Comparison of ENCODE assay signal across 19 cellular contexts in the genomic region with DNA sequence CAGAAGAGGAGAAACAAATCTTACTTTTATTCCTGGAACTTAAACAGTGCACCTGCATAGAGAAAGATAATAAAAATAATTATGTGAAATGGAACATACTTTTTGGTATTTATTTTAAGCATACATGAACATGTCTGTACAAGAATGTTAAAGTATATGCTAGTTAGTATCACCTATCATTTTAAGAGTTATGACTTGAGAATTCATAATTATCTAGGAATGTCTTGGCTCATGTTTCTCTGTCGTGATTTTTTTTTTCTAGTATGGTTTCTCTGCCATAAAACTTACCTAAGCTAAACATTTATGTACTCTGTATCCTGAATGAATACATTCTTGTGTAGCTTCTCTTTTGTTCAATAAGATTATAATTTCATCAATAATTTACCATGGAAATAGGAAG. TPM values are rescaled to one million over a fixed set of nuclear protein-coding genes. Genes with fewer than 3 reads are reported as not detected.
DNase-seq lines count a peak whose midpoint lies in the region; ATAC-seq, FAIRE-seq and TF ChIP-seq lines count a peak whose summit lies in the region.
"Had no signal": no experiment of that assay in that cellular context is flagged by ENCODE, and none has a peak within 500 bp of the region (broad histone marks: within the 10 kb centered on the region; RNA-seq: fewer than 3 reads in every experiment).

No MANE protein-coding gene starts in this region.

- H3K9me3 ChIP-seq in IMR-90 (ENCODE audit: control insufficient read depth, insufficient read depth, low read length) (no peaks in the 10 kb centered on the region), ascending aorta (no peaks in the 10 kb centered on the region), small intestine (ENCODE audit: control insufficient read depth, low read depth) (no peaks in the 10 kb centered on the region)
- H3K9me3 ChIP-seq: A549, BE2C, HAP-1 had no signal

- no peak overlapping the region for H2AK9ac ChIP-seq in IMR-90 (replicated peaks; ENCODE audit: low read depth, low read length, poor library complexity)

- H3K4me1 Mint-ChIP-seq in mesothelial cell of epicardium: peaks cover 22% of the 10 kb centered on the region
- H3K4me1 Mint-ChIP-seq: CD4-positive, alpha-beta memory T cell had no signal

- no peak overlapping the region for H3K27ac ChIP-seq in IMR-90 (ENCODE audit: insufficient read depth, low read length)
- no peak overlapping the region for H3K27ac ChIP-seq in ascending aorta
- no peak overlapping the region for H3K27ac ChIP-seq in small intestine (ENCODE audit: low read depth in 1 of 2, low read length in 1 of 2)
- H3K27ac ChIP-seq: A549, C4-2B had no signal

- H3K27ac Mint-ChIP-seq in mesothelial cell of epicardium: peak overlapping the region; percentile 90
- H3K27ac Mint-ChIP-seq: CD4-positive, alpha-beta memory T cell had no signal

- H4K8ac ChIP-seq in IMR-90 (ENCODE audit: low read depth in 2 of 2, low read length in 2 of 2): no peak overlapping the region; a peak in 1 of 4 replicates

- no peak for TF ChIP-seq RAD21 in IMR-90 (IDR thresholded peaks at IDR 0.05; ENCODE audit: low read length)

- H3K4me3 ChIP-seq in IMR-90 (ENCODE audit: insufficient read depth, low read depth, low read length) (no peak overlapping the region), bronchial epithelial cell (ENCODE audit: low read depth, low read length) (no peak overlapping the region), ascending aorta (no peak overlapping the region), small intestine (ENCODE audit: low read depth in 1 of 2, low read length in 2 of 2) (no peak overlapping the region)
- H3K4me3 ChIP-seq: A549, HAP-1 had no signal

- no peak for TF ChIP-seq CTCF in IMR-90 (conservative IDR thresholded peaks at IDR 0.05; ENCODE audit: low read depth, low read length)
- TF ChIP-seq CTCF in bronchial epithelial cell (IDR thresholded peaks at IDR 0.05; ENCODE audit: insufficient read depth, low read length, severe bottlenecking): no peak
- no peak for TF ChIP-seq CTCF in mesothelial cell of epicardium (IDR thresholded peaks at IDR 0.05; ENCODE audit: unreplicated experiment)
- TF ChIP-seq CTCF in ascending aorta (IDR thresholded peaks at IDR 0.05): no peak

- H3K4me1 ChIP-seq in IMR-90 (ENCODE audit: control insufficient read depth, insufficient read depth, low read length) (peaks cover 8% of the 10 kb centered on the region; the same call in 1 of the 2 replicates), ascending aorta (no peaks in the 10 kb centered on the region), small intestine (ENCODE audit: control insufficient read depth in 2 of 2, insufficient read depth in 1 of 2, low read depth in 1 of 2, low read length in 1 of 2) (no peaks in the 10 kb centered on the region)
- H3K4me1 ChIP-seq: A549, BE2C, HAP-1 had no signal

- H2BK120ac ChIP-seq in IMR-90 (ENCODE audit: low read depth, low read length): no peak overlapping the region

- H4K5ac ChIP-seq in IMR-90 (ENCODE audit: low read depth, low read length): no peak overlapping the region

- no peak overlapping the region for H2AFZ ChIP-seq in IMR-90 (replicated peaks; ENCODE audit: low read length, poor library complexity)

- H3K18ac ChIP-seq in IMR-90 (ENCODE audit: low read depth, low read length): no peak overlapping the region

- intact Hi-C loops in IMR-90 (cut with micrococcal nuclease): no loop called here
- intact Hi-C loops in ascending aorta (cut with DNase I): no loop called here

- H2AK5ac ChIP-seq in IMR-90 (ENCODE audit: low read depth, low read length): no peak overlapping the region

- H3K4me3 Mint-ChIP-seq in mesothelial cell of epicardium: no peak overlapping the region
- H3K4me3 Mint-ChIP-seq: CD4-positive, alpha-beta memory T cell had no signal

- no peak overlapping the region for H3K9ac ChIP-seq in IMR-90 (ENCODE audit: low read depth, low read length)

- WGBS in IMR-90 (ENCODE audit: extremely low coverage in 2 of 2, insufficient read length in 1 of 2), 2 experiments: no CpG with 5 or more reads among the region's 1 CpG
- 18 to 38% (median 19%) methylated on average over 1 of the region's 1 CpG for WGBS in small intestine, 3 donors

- no peaks in the 10 kb centered on the region for H3K36me3 Mint-ChIP-seq in mesothelial cell of epicardium
- H3K36me3 Mint-ChIP-seq: CD4-positive, alpha-beta memory T cell had no signal

- CTCF ChIA-PET in IMR-90 (lab: Yijun Ruan, JAX): no interaction called here

- dilution Hi-C loops in IMR-90 (cut with HindIII; ENCODE audit: low sequenced_read_pairs, unreplicated experiment): no loop called here

- H3K4me2 ChIP-seq in IMR-90 (ENCODE audit: low read depth, low read length): no peak overlapping the region
- H3K4me2 ChIP-seq: A549 had no signal

- H3K9me3 Mint-ChIP-seq in mesothelial cell of epicardium: no peaks in the 10 kb centered on the region

- H3K36me3 ChIP-seq in IMR-90 (ENCODE audit: control insufficient read depth, insufficient read depth, low read length) (no peaks in the 10 kb centered on the region), bronchial epithelial cell (ENCODE audit: control insufficient read depth, insufficient read depth, low read length) (no peaks in the 10 kb centered on the region), ascending aorta (no peaks in the 10 kb centered on the region), small intestine (ENCODE audit: control insufficient read depth in 2 of 2, insufficient read depth in 2 of 2, low read length in 2 of 2) (no peaks in the 10 kb centered on the region)
- H3K36me3 ChIP-seq: BE2C, HAP-1 had no signal

- H3K23ac ChIP-seq in IMR-90 (ENCODE audit: low read depth, low read length): no peak overlapping the region

- no peak overlapping the region for H2BK15ac ChIP-seq in IMR-90 (ENCODE audit: low read depth, low read length)

- no peak overlapping the region for H4K91ac ChIP-seq in IMR-90 (ENCODE audit: insufficient read depth, low read depth, low read length)

- BruUV-seq in IMR-90 (replicated peaks; lab: Mats Ljungman, UMichigan): no TSS peak

- no peak overlapping the region for H3K4ac ChIP-seq in IMR-90 (ENCODE audit: low read depth, low read length)

- H3K27me3 ChIP-seq in IMR-90 (ENCODE audit: control insufficient read depth, insufficient read depth, low read length): no peaks in the 10 kb centered on the region
- H3K27me3 ChIP-seq in bronchial epithelial cell (ENCODE audit: control insufficient read depth, insufficient read depth, low read length): no peaks in the 10 kb centered on the region
- H3K27me3 ChIP-seq in ascending aorta: no peaks in the 10 kb centered on the region
- no peaks in the 10 kb centered on the region for H3K27me3 ChIP-seq in small intestine (ENCODE audit: control insufficient read depth in 2 of 2, insufficient read depth in 2 of 2, low read length in 2 of 2)
- H3K27me3 ChIP-seq: BE2C had no signal

- peaks cover 9% of the 10 kb centered on the region for H3K9me1 ChIP-seq in IMR-90 (ENCODE audit: insufficient read depth, low read length)

- H3K56ac ChIP-seq in IMR-90 (ENCODE audit: extremely low read depth, insufficient read depth, low read length): no peak overlapping the region

- no peaks in the 10 kb centered on the region for H3K27me3 Mint-ChIP-seq in mesothelial cell of epicardium (ENCODE audit: low read depth)

- H3K79me1 ChIP-seq in IMR-90 (ENCODE audit: low read depth in 1 of 2, low read length in 2 of 2): peaks cover 0 to 12% of the 10 kb centered on the region in 2 experiments; a peak in 1 of 4 replicates

- TF ChIP-seq POLR2A in IMR-90 (IDR thresholded peaks at IDR 0.05; ENCODE audit: low read depth, low read length) (no peak), erythroblast (IDR thresholded peaks at IDR 0.05; ENCODE audit: low read length) (no peak)

- FAIRE-seq in bronchial epithelial cell (lab: Jason Lieb, UNC) (no peak), small intestine (lab: Jason Lieb, UNC) (no peak)
- FAIRE-seq: A549, GM12892, H1, HepG2 had no signal

- H4K20me1 ChIP-seq in IMR-90 (ENCODE audit: insufficient read depth, low read length): no peaks in the 10 kb centered on the region

- ATAC-seq in IMR-90 (ENCODE audit: low read depth): no peak
- ATAC-seq in stimulated activated naive CD8-positive, alpha-beta T cell treated with anti-CD3 and anti-CD28 coated beads, Interleukin-15, Interleukin-2, amounts not matched to agents 100 U/mL and 50 U/mL, for 24 hours: no peak
- ATAC-seq: A549, HepG2 had no signal

- no peak overlapping the region for H2BK20ac ChIP-seq in IMR-90 (ENCODE audit: low read depth, low read length)

- DNase-seq in HCEC 1CT (peak; percentile 56), IMR-90 (no peak), bronchial epithelial cell (ENCODE audit: low read depth) (peak; percentile 92), mesothelial cell of epicardium (ENCODE audit: low spot score in 2 of 2, unreplicated experiment in 2 of 2) (no peak), erythroblast (lab: John Stamatoyannopoulos, UW) (no peak), ascending aorta (ENCODE audit: low spot score in 2 of 2) (no peak), small intestine (no peak)
- DNase-seq in stimulated activated naive CD8-positive, alpha-beta T cell treated with anti-CD3 and anti-CD28 coated beads, Interleukin-15, Interleukin-2, amounts not matched to agents 100 U/mL and 50 U/mL, for 24 hours: no peak
- DNase-seq: BE2C; CD4-positive, alpha-beta memory T cell; DMS79; GDM1 had no signal

- POLR2A ChIA-PET in IMR-90 (lab: Charles Lee; ENCODE audit: unreplicated experiment): no interaction called here

- H2BK5ac ChIP-seq in IMR-90 (ENCODE audit: low read depth, low read length, poor library complexity, severe bottlenecking): peak overlapping the region; percentile 65

- in situ Hi-C loops in IMR-90 (cut with MboI; ENCODE audit: low sequenced_read_pairs): no loop called here

- no peak overlapping the region for H3K14ac ChIP-seq in IMR-90 (replicated peaks; ENCODE audit: low read depth, low read length)

TF ChIP-seq in IMR-90, 13 proteins besides CTCF, POLR2A, EP300 and RAD21 (continues in another document):
- TF ChIP-seq BHLHE40 (IDR thresholded peaks at IDR 0.05; ENCODE audit: low read depth, low read length): no peak
- no peak for TF ChIP-seq RFX5 (IDR thresholded peaks at IDR 0.05; ENCODE audit: low read depth, low read length)
- no peak for TF ChIP-seq CEBPB (IDR thresholded peaks at IDR 0.05; ENCODE audit: low read depth, low read length)
- TF ChIP-seq NFE2L2 (IDR thresholded peaks at IDR 0.05; ENCODE audit: low read depth, low read length): no peak
- TF ChIP-seq MAZ (IDR thresholded peaks at IDR 0.05; ENCODE audit: borderline replicate concordance, low read depth, low read length): no peak
- TF ChIP-seq SMC3 (IDR thresholded peaks at IDR 0.05; ENCODE audit: low read depth, low read length): no peak
- TF ChIP-seq FOS (IDR thresholded peaks at IDR 0.05; ENCODE audit: low read depth, low read length): no peak
- TF ChIP-seq RCOR1 (IDR thresholded peaks at IDR 0.05; ENCODE audit: insufficient replicate concordance, low read length): no peak
- no peak for TF ChIP-seq MAFK (IDR thresholded peaks at IDR 0.05; ENCODE audit: low read depth, low read length)

RNA-seq across cellular contexts. Expression of a gene that starts 4.2 kb away (rescaled TPM):
- total RNA-seq in IMR-90 (2012; rRNA removed): 100 and 120 TPM in 2 replicates
- polyA plus RNA-seq in IMR-90 (2012; rRNA removed): 76.5 and 79.9 TPM in 2 replicates
- polyA plus RNA-seq in IMR-90 (2012; cell fraction: cytosol; rRNA removed): 21.4 and 33.7 TPM in 2 replicates
- 4.6 and 37.3 TPM in 2 replicates for polyA plus RNA-seq in IMR-90 (2012; cell fraction: nucleus; rRNA removed; ENCODE audit: low replicate concordance)
- total RNA-seq in bronchial epithelial cell: 25.0 and 46.6 TPM in 2 replicates
- total RNA-seq in mesothelial cell of epicardium: 0.40 to 0.68 TPM (median 0.51 TPM) in 3 replicates
- not detected for total RNA-seq in ascending aorta
- polyA plus RNA-seq in small intestine: not detected
- total RNA-seq: CD4-positive, alpha-beta memory T cell; H1; HepG2; HT-29 had no signal
- polyA plus RNA-seq: CD4-positive, alpha-beta memory T cell; H1; HepG2 had no signal

Comparison
In these comparisons a context has a peak if more than half of its experiments do, and no peak if none do; other contexts are left out.
1. DNase-seq: peak in HCEC 1CT (single experiment) and bronchial epithelial cell (single experiment); none in IMR-90 (single experiment), mesothelial cell of epicardium (0 of 2), erythroblast (0 of 2), stimulated activated naive CD8-positive, alpha-beta T cell treated with anti-CD3 and anti-CD28 coated beads, Interleukin-15, Interleukin-2, amounts not matched to agents 100 U/mL and 50 U/mL, for 24 hours (single experiment), ascending aorta (0 of 2) and small intestine (single experiment).
2. RNA of a gene that starts 4.2 kb away (total RNA-seq): 100 to 120 TPM in IMR-90 and 25.0 to 46.6 TPM in bronchial epithelial cell; 0.40 to 0.68 TPM in mesothelial cell of epicardium and not detected in ascending aorta (single experiment); every median in the first group is over 10 times any median in the second.